In genomic region chr2:177000408-177000807, GRCh38 we compare ENCODE assay signal across 1 cellular context.
TF ChIP-seq lines count a peak whose summit lies in the region.

No MANE protein-coding gene starts in this region.

TF ChIP-seq in GM23338, 12 proteins besides CTCF, POLR2A, EP300 and RAD21 (continued from another document):
- TF ChIP-seq, protein P1, sequence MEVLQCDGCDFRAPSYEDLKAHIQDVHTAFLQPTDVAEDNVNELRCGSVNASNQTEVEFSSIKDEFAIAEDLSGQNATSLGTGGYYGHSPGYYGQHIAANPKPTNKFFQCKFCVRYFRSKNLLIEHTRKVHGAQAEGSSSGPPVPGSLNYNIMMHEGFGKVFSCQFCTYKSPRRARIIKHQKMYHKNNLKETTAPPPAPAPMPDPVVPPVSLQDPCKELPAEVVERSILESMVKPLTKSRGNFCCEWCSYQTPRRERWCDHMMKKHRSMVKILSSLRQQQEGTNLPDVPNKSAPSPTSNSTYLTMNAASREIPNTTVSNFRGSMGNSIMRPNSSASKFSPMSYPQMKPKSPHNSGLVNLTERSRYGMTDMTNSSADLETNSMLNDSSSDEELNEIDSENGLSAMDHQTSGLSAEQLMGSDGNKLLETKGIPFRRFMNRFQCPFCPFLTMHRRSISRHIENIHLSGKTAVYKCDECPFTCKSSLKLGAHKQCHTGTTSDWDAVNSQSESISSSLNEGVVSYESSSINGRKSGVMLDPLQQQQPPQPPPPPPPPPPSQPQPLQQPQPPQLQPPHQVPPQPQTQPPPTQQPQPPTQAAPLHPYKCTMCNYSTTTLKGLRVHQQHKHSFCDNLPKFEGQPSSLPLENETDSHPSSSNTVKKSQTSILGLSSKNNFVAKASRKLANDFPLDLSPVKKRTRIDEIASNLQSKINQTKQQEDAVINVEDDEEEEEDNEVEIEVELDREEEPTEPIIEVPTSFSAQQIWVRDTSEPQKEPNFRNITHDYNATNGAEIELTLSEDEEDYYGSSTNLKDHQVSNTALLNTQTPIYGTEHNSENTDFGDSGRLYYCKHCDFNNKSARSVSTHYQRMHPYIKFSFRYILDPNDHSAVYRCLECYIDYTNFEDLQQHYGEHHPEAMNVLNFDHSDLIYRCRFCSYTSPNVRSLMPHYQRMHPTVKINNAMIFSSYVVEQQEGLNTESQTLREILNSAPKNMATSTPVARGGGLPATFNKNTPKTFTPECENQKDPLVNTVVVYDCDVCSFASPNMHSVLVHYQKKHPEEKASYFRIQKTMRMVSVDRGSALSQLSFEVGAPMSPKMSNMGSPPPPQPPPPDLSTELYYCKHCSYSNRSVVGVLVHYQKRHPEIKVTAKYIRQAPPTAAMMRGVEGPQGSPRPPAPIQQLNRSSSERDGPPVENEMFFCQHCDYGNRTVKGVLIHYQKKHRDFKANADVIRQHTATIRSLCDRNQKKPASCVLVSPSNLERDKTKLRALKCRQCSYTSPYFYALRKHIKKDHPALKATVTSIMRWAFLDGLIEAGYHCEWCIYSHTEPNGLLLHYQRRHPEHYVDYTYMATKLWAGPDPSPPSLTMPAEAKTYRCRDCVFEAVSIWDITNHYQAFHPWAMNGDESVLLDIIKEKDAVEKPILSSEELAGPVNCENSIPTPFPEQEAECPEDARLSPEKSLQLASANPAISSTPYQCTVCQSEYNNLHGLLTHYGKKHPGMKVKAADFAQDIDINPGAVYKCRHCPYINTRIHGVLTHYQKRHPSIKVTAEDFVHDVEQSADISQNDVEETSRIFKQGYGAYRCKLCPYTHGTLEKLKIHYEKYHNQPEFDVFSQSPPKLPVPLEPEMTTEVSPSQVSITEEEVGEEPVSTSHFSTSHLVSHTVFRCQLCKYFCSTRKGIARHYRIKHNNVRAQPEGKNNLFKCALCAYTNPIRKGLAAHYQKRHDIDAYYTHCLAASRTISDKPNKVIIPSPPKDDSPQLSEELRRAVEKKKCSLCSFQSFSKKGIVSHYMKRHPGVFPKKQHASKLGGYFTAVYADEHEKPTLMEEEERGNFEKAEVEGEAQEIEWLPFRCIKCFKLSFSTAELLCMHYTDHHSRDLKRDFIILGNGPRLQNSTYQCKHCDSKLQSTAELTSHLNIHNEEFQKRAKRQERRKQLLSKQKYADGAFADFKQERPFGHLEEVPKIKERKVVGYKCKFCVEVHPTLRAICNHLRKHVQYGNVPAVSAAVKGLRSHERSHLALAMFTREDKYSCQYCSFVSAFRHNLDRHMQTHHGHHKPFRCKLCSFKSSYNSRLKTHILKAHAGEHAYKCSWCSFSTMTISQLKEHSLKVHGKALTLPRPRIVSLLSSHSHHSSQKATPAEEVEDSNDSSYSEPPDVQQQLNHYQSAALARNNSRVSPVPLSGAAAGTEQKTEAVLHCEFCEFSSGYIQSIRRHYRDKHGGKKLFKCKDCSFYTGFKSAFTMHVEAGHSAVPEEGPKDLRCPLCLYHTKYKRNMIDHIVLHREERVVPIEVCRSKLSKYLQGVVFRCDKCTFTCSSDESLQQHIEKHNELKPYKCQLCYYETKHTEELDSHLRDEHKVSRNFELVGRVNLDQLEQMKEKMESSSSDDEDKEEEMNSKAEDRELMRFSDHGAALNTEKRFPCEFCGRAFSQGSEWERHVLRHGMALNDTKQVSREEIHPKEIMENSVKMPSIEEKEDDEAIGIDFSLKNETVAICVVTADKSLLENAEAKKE (CRISPR knock-in tag; IDR thresholded peaks at IDR 0.05): no peak
- TF ChIP-seq REST (IDR thresholded peaks at IDR 0.05; ENCODE audit: unreplicated experiment): no peak
